ENCODE assay signal across 24 cellular contexts in the genomic region with DNA sequence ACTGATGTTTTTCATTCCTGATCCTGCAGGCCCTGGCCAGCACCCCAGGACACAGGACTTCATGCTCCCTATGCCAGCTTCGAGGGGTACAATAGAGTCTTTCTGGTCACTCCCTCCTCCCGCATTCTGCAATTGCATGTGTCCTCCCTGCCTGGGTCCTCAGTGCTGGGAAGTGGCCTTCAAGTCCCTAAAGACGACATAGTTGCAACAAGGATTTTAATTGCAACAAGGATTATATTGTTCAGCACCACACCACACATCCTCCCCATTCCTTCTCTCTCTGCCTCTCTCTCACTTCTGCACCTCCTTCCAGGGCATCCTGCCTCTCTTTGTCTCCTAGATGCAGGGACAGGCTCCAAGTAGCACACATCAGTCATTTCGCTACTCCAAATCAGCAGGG.
"Had no signal": no experiment of that assay in that cellular context is flagged by ENCODE, and none has a peak within 500 bp of the region (broad histone marks: within the 10 kb centered on the region; RNA-seq: fewer than 3 reads in every experiment).

No MANE protein-coding gene starts in this region.

- H3K4me3 ChIP-seq: breast epithelium, coronary artery, left ventricle myocardium inferior, stomach, upper lobe of left lung had no signal

- H3K36me3 Mint-ChIP-seq: activated CD8-positive, alpha-beta memory T cell treated with anti-CD3 and anti-CD28 coated beads, Interleukin-2, amount 10 ng/mL, durations not matched to agents 7 days and 5 days; natural killer cell; stimulated activated memory B cell treated with anti-CD40 and anti-IgM and Interleukin-4, amounts not matched to agents 10 μg/mL and 1 μg/mL and 100 μg/mL, for 72 hours had no signal

- H3K9me3 Mint-ChIP-seq: activated CD4-positive, alpha-beta T cell treated with anti-CD3 and anti-CD28 coated beads, Interleukin-2, amount 10 ng/mL, durations not matched to agents 7 days and 5 days; activated CD8-positive, alpha-beta T cell treated with anti-CD3 and anti-CD28 coated beads for 36 hours; activated naive CD8-positive, alpha-beta T cell treated with anti-CD3 and anti-CD28 coated beads, Interleukin-2, amount 50 U/mL, for 24 hours; mesothelial cell of epicardium; natural killer cell had no signal

- DNase-seq: activated CD4-positive, alpha-beta T cell treated with anti-CD3 and anti-CD28 coated beads, Interleukin-2, amount 10 ng/mL, durations not matched to agents 7 days and 5 days; activated CD4-positive, CD25-positive, alpha-beta regulatory T cell treated with anti-CD3 and anti-CD28 coated beads, Interleukin-2, amount 50 U/mL, for 72 hours; activated CD8-positive, alpha-beta memory T cell treated with anti-CD3 and anti-CD28 coated beads, Interleukin-2, amount 10 ng/mL, durations not matched to agents 7 days and 5 days; activated CD8-positive, alpha-beta T cell treated with anti-CD3 and anti-CD28 coated beads for 36 hours; activated gamma-delta T cell; activated naive CD4-positive, alpha-beta T cell treated with anti-CD3 and anti-CD28 coated beads, Interleukin-2, amount 50 U/mL, for 16 hours; activated naive CD8-positive, alpha-beta T cell treated with anti-CD3 and anti-CD28 coated beads, Interleukin-2, amount 50 U/mL, for 24 hours; activated T-cell treated with anti-CD3 and anti-CD28 coated beads for 4 hours; erythroblast; foreskin fibroblast; kidney glomerular epithelial cell; left ventricle myocardium inferior; natural killer cell; small intestine; stimulated activated CD4-positive, alpha-beta T cell treated with anti-CD3 and anti-CD28 coated beads, Interleukin-2, amount 100 ng/mL, for 24 hours; stomach; upper lobe of left lung; WERI-Rb-1 had no signal

- H3K9me3 ChIP-seq: breast epithelium, left ventricle myocardium inferior, stomach, upper lobe of left lung had no signal

- H3K36me3 ChIP-seq: breast epithelium, left ventricle myocardium inferior, stomach, upper lobe of left lung, WERI-Rb-1 had no signal

- H3K4me1 ChIP-seq: breast epithelium, upper lobe of left lung had no signal

- H3K4me3 Mint-ChIP-seq: activated CD4-positive, alpha-beta T cell treated with anti-CD3 and anti-CD28 coated beads, Interleukin-2, amount 10 ng/mL, durations not matched to agents 7 days and 5 days; activated CD8-positive, alpha-beta memory T cell treated with anti-CD3 and anti-CD28 coated beads, Interleukin-2, amount 10 ng/mL, durations not matched to agents 7 days and 5 days; activated CD8-positive, alpha-beta T cell treated with anti-CD3 and anti-CD28 coated beads for 36 hours; activated naive CD8-positive, alpha-beta T cell treated with anti-CD3 and anti-CD28 coated beads, Interleukin-2, amount 50 U/mL, for 24 hours; mesothelial cell of epicardium; natural killer cell; stimulated activated memory B cell treated with anti-CD40 and anti-IgM and Interleukin-4, amounts not matched to agents 10 μg/mL and 1 μg/mL and 100 μg/mL, for 72 hours had no signal

- H3K4me1 Mint-ChIP-seq: activated CD4-positive, alpha-beta T cell treated with anti-CD3 and anti-CD28 coated beads, Interleukin-2, amount 10 ng/mL, durations not matched to agents 7 days and 5 days; activated CD8-positive, alpha-beta memory T cell treated with anti-CD3 and anti-CD28 coated beads, Interleukin-2, amount 10 ng/mL, durations not matched to agents 7 days and 5 days; activated naive CD8-positive, alpha-beta T cell treated with anti-CD3 and anti-CD28 coated beads, Interleukin-2, amount 50 U/mL, for 24 hours; stimulated activated memory B cell treated with anti-CD40 and anti-IgM and Interleukin-4, amounts not matched to agents 10 μg/mL and 1 μg/mL and 100 μg/mL, for 72 hours had no signal

- H3K27me3 ChIP-seq: breast epithelium, stomach, upper lobe of left lung had no signal

- H3K27ac Mint-ChIP-seq: activated CD4-positive, alpha-beta T cell treated with anti-CD3 and anti-CD28 coated beads, Interleukin-2, amount 10 ng/mL, durations not matched to agents 7 days and 5 days; activated CD8-positive, alpha-beta memory T cell treated with anti-CD3 and anti-CD28 coated beads, Interleukin-2, amount 10 ng/mL, durations not matched to agents 7 days and 5 days; activated CD8-positive, alpha-beta T cell treated with anti-CD3 and anti-CD28 coated beads for 36 hours; activated naive CD8-positive, alpha-beta T cell treated with anti-CD3 and anti-CD28 coated beads, Interleukin-2, amount 50 U/mL, for 24 hours; mesothelial cell of epicardium; natural killer cell; stimulated activated memory B cell treated with anti-CD40 and anti-IgM and Interleukin-4, amounts not matched to agents 10 μg/mL and 1 μg/mL and 100 μg/mL, for 72 hours had no signal

- ATAC-seq: activated CD8-positive, alpha-beta memory T cell treated with anti-CD3 and anti-CD28 coated beads, Interleukin-2, amount 10 ng/mL, durations not matched to agents 7 days and 5 days; activated CD8-positive, alpha-beta T cell treated with anti-CD3 and anti-CD28 coated beads for 36 hours; activated naive CD8-positive, alpha-beta T cell treated with anti-CD3 and anti-CD28 coated beads, Interleukin-2, amount 50 U/mL, for 24 hours; natural killer cell; sciatic nerve; SK-N-SH treated with all-trans-retinoic acid at 6 μM for 48 hours; stimulated activated memory B cell treated with anti-CD40 and anti-IgM and Interleukin-4, amounts not matched to agents 10 μg/mL and 1 μg/mL and 100 μg/mL, for 72 hours had no signal

- H3K27ac ChIP-seq: breast epithelium, coronary artery, left ventricle myocardium inferior, stomach, upper lobe of left lung, WERI-Rb-1 had no signal
